Comparison of ENCODE assay signal across 1 cellular context in genomic region chr7:123782071-123782798, GRCh38.
TF ChIP-seq lines count a peak whose summit lies in the region.

No MANE protein-coding gene starts in this region.

TF ChIP-seq in endothelial cell of umbilical vein, 7 proteins besides CTCF, POLR2A, EP300 and RAD21:
- TF ChIP-seq MYC (IDR thresholded peaks at IDR 0.05; ENCODE audit: low read depth, low read length), result no peak
- no peak for TF ChIP-seq JUN (IDR thresholded peaks at IDR 0.05; ENCODE audit: borderline replicate concordance, insufficient read depth, insufficient read length, low read depth)
- TF ChIP-seq POLR2AphosphoS5 (IDR thresholded peaks at IDR 0.05; ENCODE audit: insufficient read depth, low read depth, low read length), result no peak
